ENCODE assay signal across 23 cellular contexts in the genomic region with DNA sequence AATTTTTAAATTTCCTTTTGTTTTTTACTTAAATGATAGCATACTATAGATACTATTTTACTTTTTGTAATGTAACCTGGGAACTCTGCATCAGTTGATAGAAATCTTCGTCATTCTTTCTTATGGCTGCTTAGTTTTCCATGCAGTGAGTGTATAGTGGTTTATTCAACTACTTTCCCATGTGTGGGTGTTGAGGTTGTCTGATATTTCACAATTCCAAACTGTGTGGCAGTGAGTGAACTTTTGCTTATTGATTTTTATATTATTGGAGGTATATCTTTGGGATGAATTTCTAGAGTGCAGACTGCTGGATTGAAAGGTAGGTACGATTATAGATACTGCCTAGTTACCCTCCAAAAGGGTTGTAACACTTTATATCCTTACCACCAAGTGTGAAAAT.
DNase-seq lines count a peak whose midpoint lies in the region; ATAC-seq and TF ChIP-seq lines count a peak whose summit lies in the region.
"Had no signal": no experiment of that assay in that cellular context is flagged by ENCODE, and none has a peak within 500 bp of the region (broad histone marks: within the 10 kb centered on the region; RNA-seq: fewer than 3 reads in every experiment).

No MANE protein-coding gene starts in this region.

- H3K36me3 Mint-ChIP-seq in stimulated activated naive CD8-positive, alpha-beta T cell treated with anti-CD3 and anti-CD28 coated beads, Interleukin-15, Interleukin-2, amounts not matched to agents 100 ng/mL and 50 ng/mL, for 24 hours (ENCODE audit: low read depth) = peaks cover 27% of the 10 kb centered on the region

- no peak for ATAC-seq in stimulated activated naive CD8-positive, alpha-beta T cell treated with anti-CD3 and anti-CD28 coated beads, Interleukin-15, Interleukin-2, amounts not matched to agents 100 U/mL and 50 U/mL, for 24 hours
- ATAC-seq in left lobe of liver = peak; percentile 52
- ATAC-seq: A549, GM23338, HCT116 had no signal

- H3K4me1 Mint-ChIP-seq in stimulated activated naive CD8-positive, alpha-beta T cell treated with anti-CD3 and anti-CD28 coated beads, Interleukin-15, Interleukin-2, amounts not matched to agents 100 ng/mL and 50 ng/mL, for 24 hours (ENCODE audit: low read depth) = peaks cover 27% of the 10 kb centered on the region

- H3K36me3 ChIP-seq in smooth muscle cell (ENCODE audit: low read depth) (no peaks in the 10 kb centered on the region), stomach (no peaks in the 10 kb centered on the region)
- H3K36me3 ChIP-seq: BE2C had no signal

- H3K27me3 Mint-ChIP-seq in stimulated activated naive CD8-positive, alpha-beta T cell treated with anti-CD3 and anti-CD28 coated beads, Interleukin-15, Interleukin-2, amounts not matched to agents 100 ng/mL and 50 ng/mL, for 24 hours = no peaks in the 10 kb centered on the region
- H3K27me3 Mint-ChIP-seq: CD4-positive, alpha-beta T cell; CD8-positive, alpha-beta memory T cell had no signal

- peak overlapping the region; percentile 7 for H3K27ac Mint-ChIP-seq in stimulated activated naive CD8-positive, alpha-beta T cell treated with anti-CD3 and anti-CD28 coated beads, Interleukin-15, Interleukin-2, amounts not matched to agents 100 ng/mL and 50 ng/mL, for 24 hours
- H3K27ac Mint-ChIP-seq: CD14-positive monocyte; CD4-positive, alpha-beta T cell; GM23338; H9 had no signal

- H3K4me3 ChIP-seq in smooth muscle cell = no peak overlapping the region
- no peak overlapping the region for H3K4me3 ChIP-seq in stomach
- H3K4me3 ChIP-seq: A549; BLaER1 treated with 17β-estradiol and CSF1 and Interleukin-3, amounts not matched to agents 10 nM and 100 nM; GM12878; GM23338 had no signal

- H3K9me3 ChIP-seq in smooth muscle cell (replicated peaks; ENCODE audit: low read depth) (no peaks in the 10 kb centered on the region), stomach (no peaks in the 10 kb centered on the region)
- H3K9me3 ChIP-seq: A549, BE2C had no signal

- no peak for TF ChIP-seq CTCF in smooth muscle cell (IDR thresholded peaks at IDR 0.05; ENCODE audit: borderline replicate concordance, insufficient read depth, poor library complexity, severe bottlenecking)
- no peak for TF ChIP-seq CTCF in stomach (IDR thresholded peaks at IDR 0.05)

- H3K27me3 ChIP-seq in smooth muscle cell (ENCODE audit: low read depth) (no peaks in the 10 kb centered on the region), stomach (no peaks in the 10 kb centered on the region)
- H3K27me3 ChIP-seq: BE2C; BLaER1 treated with 17β-estradiol and CSF1 and Interleukin-3, amounts not matched to agents 10 nM and 100 nM had no signal

- no peak for DNase-seq in stimulated activated naive CD8-positive, alpha-beta T cell treated with anti-CD3 and anti-CD28 coated beads, Interleukin-15, Interleukin-2, amounts not matched to agents 100 U/mL and 50 U/mL, for 24 hours
- DNase-seq in left lobe of liver (ENCODE audit: low spot score) = no peak
- DNase-seq in smooth muscle cell (lab: John Stamatoyannopoulos, UW; ENCODE audit: unreplicated experiment) = no peak
- no peak for DNase-seq in stomach
- DNase-seq in NCI-H510A (lab: John Stamatoyannopoulos, UW) = no peak
- DNase-seq: 8988T; ACHN; AML-193; BE2C; CD4-positive, alpha-beta T cell; CD8-positive, alpha-beta memory T cell; DMS 273 treated with DMSO at 0.1 percent for 48 hours; DMS79; EL; GDM1; H9 had no signal

- TF ChIP-seq POLR2A in stomach (IDR thresholded peaks at IDR 0.05) = no peak

- peaks cover 4% of the 10 kb centered on the region for H3F3A ChIP-seq in smooth muscle cell (ENCODE audit: low read depth)

- H3K9ac ChIP-seq in smooth muscle cell (ENCODE audit: low read depth) = no peak overlapping the region
- H3K9ac ChIP-seq: BLaER1 treated with 17β-estradiol and CSF1 and Interleukin-3, amounts not matched to agents 10 nM and 100 nM had no signal

- H4K20me1 ChIP-seq in smooth muscle cell (ENCODE audit: low read depth) = peaks cover 3% of the 10 kb centered on the region
- H4K20me1 ChIP-seq: BLaER1 treated with 17β-estradiol and CSF1 and Interleukin-3, amounts not matched to agents 10 nM and 100 nM had no signal

- peak overlapping the region; percentile 73 for H3K4me2 ChIP-seq in smooth muscle cell
- H3K4me2 ChIP-seq: A549; BLaER1 treated with 17β-estradiol and CSF1 and Interleukin-3, amounts not matched to agents 10 nM and 100 nM; GM23338 had no signal

- WGBS in smooth muscle cell (ENCODE audit: low lambda C conversion rate) = 86% methylated on average over 2 of the region's 2 CpGs
- WGBS in stomach, 5 donors = 94 to 99% (median 96%) methylated on average over 2 of the region's 2 CpGs

- H3K4me3 Mint-ChIP-seq in stimulated activated naive CD8-positive, alpha-beta T cell treated with anti-CD3 and anti-CD28 coated beads, Interleukin-15, Interleukin-2, amounts not matched to agents 100 ng/mL and 50 ng/mL, for 24 hours = no peak overlapping the region
- H3K4me3 Mint-ChIP-seq: CD14-positive monocyte; CD4-positive, alpha-beta T cell; CD8-positive, alpha-beta memory T cell; GM23338; H9 had no signal

- no peak overlapping the region for H2AFZ ChIP-seq in smooth muscle cell (ENCODE audit: low read depth)
- H2AFZ ChIP-seq: GM23338 had no signal

- H3K27ac ChIP-seq in smooth muscle cell (ENCODE audit: low read depth) (no peak overlapping the region), stomach (no peak overlapping the region)
- H3K27ac ChIP-seq: A549; BLaER1 treated with 17β-estradiol and CSF1 and Interleukin-3, amounts not matched to agents 10 nM and 100 nM had no signal

- TF ChIP-seq EP300 in stomach (IDR thresholded peaks at IDR 0.05) = no peak

- intact Hi-C loops in stomach (cut with DNase I; ENCODE audit: low total_unique reads) = no loop called here

- peaks cover 4% of the 10 kb centered on the region for H3K79me2 ChIP-seq in smooth muscle cell (ENCODE audit: low read depth)

- H3K9me3 Mint-ChIP-seq in stimulated activated naive CD8-positive, alpha-beta T cell treated with anti-CD3 and anti-CD28 coated beads, Interleukin-15, Interleukin-2, amounts not matched to agents 100 ng/mL and 50 ng/mL, for 24 hours = peaks cover 8% of the 10 kb centered on the region
- H3K9me3 Mint-ChIP-seq: CD4-positive, alpha-beta T cell; CD8-positive, alpha-beta memory T cell; GM23338; H9 had no signal

- no peaks in the 10 kb centered on the region for H3K4me1 ChIP-seq in smooth muscle cell (ENCODE audit: low read depth)
- peaks cover 0 to 8% (median 0%) of the 10 kb centered on the region in 4 donors for H3K4me1 ChIP-seq in stomach
- H3K4me1 ChIP-seq: A549 had no signal
